ENCODE assay signal across 8 cellular contexts in genomic region chrX:12950851-12951589, GRCh38. TPM values are rescaled to one million over a fixed set of nuclear protein-coding genes. Genes with fewer than 3 reads are reported as not detected.
A peak's percentile ranks its signal among the peaks of the same experiment; 100 is the strongest.
DNase-seq lines count a peak whose midpoint lies in the region; ATAC-seq and TF ChIP-seq lines count a peak whose summit lies in the region.

No MANE protein-coding gene starts in this region.

- no peaks in the 10 kb centered on the region for H3K9me2 ChIP-seq in Loucy (replicated peaks; ENCODE audit: low read depth, low read length)

- no peaks in the 10 kb centered on the region for H3K27me3 Mint-ChIP-seq in activated CD8-positive, alpha-beta T cell treated with anti-CD3 and anti-CD28 coated beads for 36 hours

- POLR2A ChIA-PET in activated CD8-positive, alpha-beta T cell treated with anti-CD3 and anti-CD28 coated beads for 36 hours (lab: Charles Lee): interaction anchor here (0.6 to 15.9 kb wide), 17 partner anchors 8 to 718 kb away, joined by 3 to 621 read pairs (median 4); partner anchors contain the start of gene TMSB4X

- peak overlapping the region; percentile 81 for H3K4me3 Mint-ChIP-seq in activated CD8-positive, alpha-beta T cell treated with anti-CD3 and anti-CD28 coated beads for 36 hours

- ATAC-seq in GM21723 (IDR thresholded peaks at IDR 0.05; ENCODE audit: unreplicated experiment): peak; percentile 63
- ATAC-seq in activated CD8-positive, alpha-beta T cell treated with anti-CD3 and anti-CD28 coated beads for 36 hours: peak; percentile 73

- peak overlapping the region; percentile 74 for H3K9ac ChIP-seq in Loucy (ENCODE audit: low read depth, low read length, poor library complexity, severe bottlenecking)
- H3K9ac ChIP-seq in parathyroid adenoma: no peak overlapping the region

- peaks cover 63% of the 10 kb centered on the region for H3K4me1 ChIP-seq in Loucy (ENCODE audit: insufficient read depth, low read length, poor library complexity, severe bottlenecking)
- peaks cover 3% of the 10 kb centered on the region for H3K4me1 ChIP-seq in parathyroid adenoma

- H3K4me2 ChIP-seq in Loucy (ENCODE audit: low read depth, low read length, poor library complexity, severe bottlenecking): peak overlapping the region; percentile 77
- no peak overlapping the region for H3K4me2 ChIP-seq in parathyroid adenoma (ENCODE audit: low read length)

- H3K27ac ChIP-seq in parathyroid adenoma: peak overlapping the region; percentile 15

- H3K36me3 ChIP-seq in Loucy (ENCODE audit: insufficient read depth, low read length) (no peaks in the 10 kb centered on the region), parathyroid adenoma (ENCODE audit: control insufficient read depth, insufficient read depth, low read length) (no peaks in the 10 kb centered on the region)

- intact Hi-C loops in activated CD8-positive, alpha-beta T cell treated with anti-CD3 and anti-CD28 coated beads for 36 hours (cut with micrococcal nuclease): loop anchor here (2.0 to 5.0 kb wide), 2 partner anchors 36 to 142 kb away; no protein-coding TSS in a partner anchor

- peaks cover 77% of the 10 kb centered on the region for H3K79me2 ChIP-seq in Loucy (ENCODE audit: insufficient read depth, low read length)
- H3K79me2 ChIP-seq in parathyroid adenoma: no peaks in the 10 kb centered on the region

- H3K4me3 ChIP-seq in Loucy (ENCODE audit: low read length, poor library complexity, severe bottlenecking) (peak overlapping the region; percentile 66), epithelial cell of proximal tubule (ENCODE audit: low read depth, low read length) (no peak overlapping the region), parathyroid adenoma (ENCODE audit: low read depth, low read length) (no peak overlapping the region)

- H4K20me1 ChIP-seq in Loucy (ENCODE audit: insufficient read depth, low read length, poor library complexity, severe bottlenecking): no peaks in the 10 kb centered on the region

- H3K9me3 ChIP-seq in Loucy (ENCODE audit: insufficient read depth, low read depth, low read length): no peaks in the 10 kb centered on the region
- no peaks in the 10 kb centered on the region for H3K9me3 ChIP-seq in parathyroid adenoma (ENCODE audit: control insufficient read depth, low read length)

- peak; percentile 82 for DNase-seq in activated CD8-positive, alpha-beta T cell treated with anti-CD3 and anti-CD28 coated beads for 36 hours
- DNase-seq in epithelial cell of proximal tubule (ENCODE audit: low read depth) (no peak), cortex of kidney (lab: John Stamatoyannopoulos, UW) (no peak), DMS114 treated with DMSO at 0.1 percent for 48 hours (lab: John Stamatoyannopoulos, UW; ENCODE audit: unreplicated experiment) (no peak)

- peaks cover 10% of the 10 kb centered on the region for H3K36me3 Mint-ChIP-seq in activated CD8-positive, alpha-beta T cell treated with anti-CD3 and anti-CD28 coated beads for 36 hours (ENCODE audit: low read depth)

- CTCF ChIA-PET in activated CD8-positive, alpha-beta T cell treated with anti-CD3 and anti-CD28 coated beads for 36 hours (lab: Charles Lee): interaction anchor here (0.6 to 10.1 kb wide), 10 partner anchors 21 to 537 kb away, joined by 3 to 150 read pairs (median 4); partner anchors contain the start of gene TMSB4X

- peak overlapping the region; percentile 95 for H3K27ac Mint-ChIP-seq in activated CD8-positive, alpha-beta T cell treated with anti-CD3 and anti-CD28 coated beads for 36 hours

- no peaks in the 10 kb centered on the region for H3K9me3 Mint-ChIP-seq in activated CD8-positive, alpha-beta T cell treated with anti-CD3 and anti-CD28 coated beads for 36 hours

- H3F3A ChIP-seq in Loucy (ENCODE audit: low read depth): 0 out of 2 replicates have a peak, but pooled peaks cover 3% of the 10 kb centered on the region

- peak; percentile 85 for TF ChIP-seq CTCF in GM12872 (IDR thresholded peaks at IDR 0.05; ENCODE audit: insufficient read depth, low read depth, low read length)
- peak; percentile 80 for TF ChIP-seq CTCF in Loucy (conservative IDR thresholded peaks at IDR 0.05; ENCODE audit: low read length)
- peak; percentile 67 for TF ChIP-seq CTCF in activated CD8-positive, alpha-beta T cell treated with anti-CD3 and anti-CD28 coated beads for 36 hours (IDR thresholded peaks at IDR 0.05)
- TF ChIP-seq CTCF in epithelial cell of proximal tubule (conservative IDR thresholded peaks at IDR 0.05; ENCODE audit: low read depth, low read length): peak; percentile 23
- TF ChIP-seq CTCF in parathyroid adenoma (IDR thresholded peaks at IDR 0.05): no peak

- H3K4me1 Mint-ChIP-seq in activated CD8-positive, alpha-beta T cell treated with anti-CD3 and anti-CD28 coated beads for 36 hours (ENCODE audit: low read depth): peaks cover 67% of the 10 kb centered on the region

- H3K27me3 ChIP-seq in Loucy (ENCODE audit: insufficient read depth, low read length, poor library complexity, severe bottlenecking): no peaks in the 10 kb centered on the region
- H3K27me3 ChIP-seq in parathyroid adenoma (ENCODE audit: control insufficient read depth, insufficient read depth, low read length): no peaks in the 10 kb centered on the region

- H2AFZ ChIP-seq in Loucy (ENCODE audit: low read length): no peak overlapping the region
- peak overlapping the region; percentile 28 for H2AFZ ChIP-seq in parathyroid adenoma

RNA-seq across cellular contexts. Expression of gene TMSB4X, which starts 23.9 kb away (rescaled TPM):
- total RNA-seq in activated CD8-positive, alpha-beta T cell treated with anti-CD3 and anti-CD28 coated beads for 36 hours: 1,000 to 10,000 TPM; 5,169 to 5,393 TPM
- total RNA-seq in epithelial cell of proximal tubule: 5,522 and 5,862 TPM in 2 replicates

RNA-seq across cellular contexts. Expression of gene TLR8, which starts 44.6 kb away (rescaled TPM):
- total RNA-seq in activated CD8-positive, alpha-beta T cell treated with anti-CD3 and anti-CD28 coated beads for 36 hours: not detected
- total RNA-seq in epithelial cell of proximal tubule: not detected in 2 replicates
